In the genomic region with DNA sequence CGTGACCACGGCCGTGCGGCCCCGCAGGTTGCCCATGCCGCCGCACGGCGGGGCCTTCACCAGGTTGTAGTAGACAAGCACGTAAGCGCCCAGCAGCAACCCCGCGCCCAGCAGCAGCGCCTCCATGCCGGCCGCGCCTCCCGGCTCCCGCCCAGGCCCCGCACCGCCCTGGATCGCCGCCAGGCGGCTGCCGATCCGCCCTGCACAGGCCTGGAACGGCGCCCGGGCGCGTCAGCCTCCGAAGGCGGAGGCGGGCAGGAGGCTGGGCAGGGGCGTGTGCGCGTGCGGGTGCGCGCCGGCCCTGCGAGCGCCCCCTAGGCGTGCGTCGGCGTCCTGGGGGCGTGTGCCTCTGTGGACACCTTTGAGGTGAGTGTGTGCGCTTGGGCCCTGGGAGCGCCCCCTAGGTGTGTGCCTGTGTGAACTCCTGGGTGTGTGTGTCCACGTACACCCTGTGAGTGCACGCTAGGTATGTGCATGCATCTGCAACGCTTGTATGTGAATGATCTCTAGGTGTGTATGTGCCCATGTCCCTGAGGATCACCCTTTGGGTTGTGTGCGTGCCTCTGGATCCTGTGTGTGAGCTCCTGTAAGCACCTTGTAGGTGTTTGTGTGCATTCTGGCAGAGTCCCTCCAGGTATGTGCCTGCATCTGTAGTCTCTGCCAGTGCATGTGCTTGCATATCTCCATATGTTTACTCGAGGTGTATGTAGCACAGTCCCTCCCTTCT, we compare ENCODE assay signal across 1 cellular context.
TF ChIP-seq lines count a peak whose summit lies in the region.

A gene with protein sequence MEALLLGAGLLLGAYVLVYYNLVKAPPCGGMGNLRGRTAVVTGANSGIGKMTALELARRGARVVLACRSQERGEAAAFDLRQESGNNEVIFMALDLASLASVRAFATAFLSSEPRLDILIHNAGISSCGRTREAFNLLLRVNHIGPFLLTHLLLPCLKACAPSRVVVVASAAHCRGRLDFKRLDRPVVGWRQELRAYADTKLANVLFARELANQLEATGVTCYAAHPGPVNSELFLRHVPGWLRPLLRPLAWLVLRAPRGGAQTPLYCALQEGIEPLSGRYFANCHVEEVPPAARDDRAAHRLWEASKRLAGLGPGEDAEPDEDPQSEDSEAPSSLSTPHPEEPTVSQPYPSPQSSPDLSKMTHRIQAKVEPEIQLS (minus strand): TSS at position 261 of the 727 bp plus-strand sequence. CDS start 135 bp downstream, at position 126.

TF ChIP-seq in K562, 482 proteins besides CTCF, POLR2A, EP300 and RAD21 (continued from another document and continues in another):
- TF ChIP-seq ILF3 (IDR thresholded peaks at IDR 0.05; ENCODE audit: borderline replicate concordance): peak; percentile 92
- TF ChIP-seq NFE2 (IDR thresholded peaks at IDR 0.05; ENCODE audit: low read depth): peak; percentile 43
- no peak for TF ChIP-seq IRF9 (tag; IDR thresholded peaks at IDR 0.05)
- no peak for TF ChIP-seq HDAC2 (IDR thresholded peaks at IDR 0.05)
- peak; percentile 59; the same call in 1 of the 2 replicates for TF ChIP-seq EP400 (IDR thresholded peaks at IDR 0.05)
- 0 out of 2 replicates have a peak, but pooled peaks have one; percentile 20 for TF ChIP-seq RBM14 (IDR thresholded peaks at IDR 0.05; ENCODE audit: borderline replicate concordance, insufficient read depth, low read depth, low read length)
- TF ChIP-seq SMARCA5 (IDR thresholded peaks at IDR 0.05): peak; percentile 59; the same call in 1 of the 2 replicates
- TF ChIP-seq, protein P1, sequence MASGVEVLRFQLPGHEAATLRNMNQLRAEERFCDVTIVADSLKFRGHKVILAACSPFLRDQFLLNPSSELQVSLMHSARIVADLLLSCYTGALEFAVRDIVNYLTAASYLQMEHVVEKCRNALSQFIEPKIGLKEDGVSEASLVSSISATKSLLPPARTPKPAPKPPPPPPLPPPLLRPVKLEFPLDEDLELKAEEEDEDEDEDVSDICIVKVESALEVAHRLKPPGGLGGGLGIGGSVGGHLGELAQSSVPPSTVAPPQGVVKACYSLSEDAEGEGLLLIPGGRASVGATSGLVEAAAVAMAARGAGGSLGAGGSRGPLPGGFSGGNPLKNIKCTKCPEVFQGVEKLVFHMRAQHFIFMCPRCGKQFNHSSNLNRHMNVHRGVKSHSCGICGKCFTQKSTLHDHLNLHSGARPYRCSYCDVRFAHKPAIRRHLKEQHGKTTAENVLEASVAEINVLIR (CRISPR knock-in tag; IDR thresholded peaks at IDR 0.05): peak; percentile 71
- TF ChIP-seq ZNF785 (CRISPR knock-in tag; IDR thresholded peaks at IDR 0.05): no peak
- no peak; the same call in 1 of the 2 replicates for TF ChIP-seq MBD2 (IDR thresholded peaks at IDR 0.05; ENCODE audit: borderline replicate concordance, low read depth)
- no peak for TF ChIP-seq TOE1 (IDR thresholded peaks at IDR 0.05; ENCODE audit: borderline replicate concordance)
- no peak for TF ChIP-seq TOE1 (CRISPR knock-in tag; IDR thresholded peaks at IDR 0.05; ENCODE audit: borderline replicate concordance, low read depth)
- TF ChIP-seq GTF2A2 (tag; IDR thresholded peaks at IDR 0.05): no peak
- TF ChIP-seq, protein P2, sequence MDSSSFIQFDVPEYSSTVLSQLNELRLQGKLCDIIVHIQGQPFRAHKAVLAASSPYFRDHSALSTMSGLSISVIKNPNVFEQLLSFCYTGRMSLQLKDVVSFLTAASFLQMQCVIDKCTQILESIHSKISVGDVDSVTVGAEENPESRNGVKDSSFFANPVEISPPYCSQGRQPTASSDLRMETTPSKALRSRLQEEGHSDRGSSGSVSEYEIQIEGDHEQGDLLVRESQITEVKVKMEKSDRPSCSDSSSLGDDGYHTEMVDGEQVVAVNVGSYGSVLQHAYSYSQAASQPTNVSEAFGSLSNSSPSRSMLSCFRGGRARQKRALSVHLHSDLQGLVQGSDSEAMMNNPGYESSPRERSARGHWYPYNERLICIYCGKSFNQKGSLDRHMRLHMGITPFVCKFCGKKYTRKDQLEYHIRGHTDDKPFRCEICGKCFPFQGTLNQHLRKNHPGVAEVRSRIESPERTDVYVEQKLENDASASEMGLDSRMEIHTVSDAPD (CRISPR knock-in tag; IDR thresholded peaks at IDR 0.05): 0 out of 2 replicates have a peak, but pooled peaks have one; percentile 23
- no peak for TF ChIP-seq ZNF551 (CRISPR knock-in tag; IDR thresholded peaks at IDR 0.05)
- no peak for TF ChIP-seq MAFG (tag; conservative IDR thresholded peaks at IDR 0.05)
- TF ChIP-seq ZNF3 (CRISPR knock-in tag; IDR thresholded peaks at IDR 0.05): no peak
- no peak for TF ChIP-seq NR2F6 (CRISPR knock-in tag; IDR thresholded peaks at IDR 0.05)
- TF ChIP-seq XRCC5 (IDR thresholded peaks at IDR 0.05; ENCODE audit: low read depth, low read length): peak; percentile 98
- no peak for TF ChIP-seq BACH1 (tag; IDR thresholded peaks at IDR 0.05)
- TF ChIP-seq ZNF217 (CRISPR knock-in tag; IDR thresholded peaks at IDR 0.05): no peak
- no peak for TF ChIP-seq HINFP (tag; conservative IDR thresholded peaks at IDR 0.05; ENCODE audit: low read depth)
- TF ChIP-seq, protein P3, sequence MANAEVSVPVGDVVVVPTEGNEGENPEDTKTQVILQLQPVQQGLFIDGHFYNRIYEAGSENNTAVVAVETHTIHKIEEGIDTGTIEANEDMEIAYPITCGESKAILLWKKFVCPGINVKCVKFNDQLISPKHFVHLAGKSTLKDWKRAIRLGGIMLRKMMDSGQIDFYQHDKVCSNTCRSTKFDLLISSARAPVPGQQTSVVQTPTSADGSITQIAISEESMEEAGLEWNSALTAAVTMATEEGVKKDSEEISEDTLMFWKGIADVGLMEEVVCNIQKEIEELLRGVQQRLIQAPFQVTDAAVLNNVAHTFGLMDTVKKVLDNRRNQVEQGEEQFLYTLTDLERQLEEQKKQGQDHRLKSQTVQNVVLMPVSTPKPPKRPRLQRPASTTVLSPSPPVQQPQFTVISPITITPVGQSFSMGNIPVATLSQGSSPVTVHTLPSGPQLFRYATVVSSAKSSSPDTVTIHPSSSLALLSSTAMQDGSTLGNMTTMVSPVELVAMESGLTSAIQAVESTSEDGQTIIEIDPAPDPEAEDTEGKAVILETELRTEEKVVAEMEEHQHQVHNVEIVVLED (CRISPR knock-in tag; IDR thresholded peaks at IDR 0.05): peak; percentile 97
- TF ChIP-seq ZNF398 (CRISPR knock-in tag; IDR thresholded peaks at IDR 0.05): no peak
- TF ChIP-seq THRA (IDR thresholded peaks at IDR 0.05): no peak
- no peak for TF ChIP-seq ETV6 (IDR thresholded peaks at IDR 0.05; ENCODE audit: borderline replicate concordance in 1 of 2, low read depth in 2 of 2, low read length in 1 of 2)
- no peak for TF ChIP-seq ETV6 (CRISPR knock-in tag; IDR thresholded peaks at IDR 0.05; ENCODE audit: borderline replicate concordance)
- TF ChIP-seq, protein P4, sequence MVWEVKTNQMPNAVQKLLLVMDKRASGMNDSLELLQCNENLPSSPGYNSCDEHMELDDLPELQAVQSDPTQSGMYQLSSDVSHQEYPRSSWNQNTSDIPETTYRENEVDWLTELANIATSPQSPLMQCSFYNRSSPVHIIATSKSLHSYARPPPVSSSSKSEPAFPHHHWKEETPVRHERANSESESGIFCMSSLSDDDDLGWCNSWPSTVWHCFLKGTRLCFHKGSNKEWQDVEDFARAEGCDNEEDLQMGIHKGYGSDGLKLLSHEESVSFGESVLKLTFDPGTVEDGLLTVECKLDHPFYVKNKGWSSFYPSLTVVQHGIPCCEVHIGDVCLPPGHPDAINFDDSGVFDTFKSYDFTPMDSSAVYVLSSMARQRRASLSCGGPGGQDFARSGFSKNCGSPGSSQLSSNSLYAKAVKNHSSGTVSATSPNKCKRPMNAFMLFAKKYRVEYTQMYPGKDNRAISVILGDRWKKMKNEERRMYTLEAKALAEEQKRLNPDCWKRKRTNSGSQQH (CRISPR knock-in tag; IDR thresholded peaks at IDR 0.05): no peak
- TF ChIP-seq HNRNPK (IDR thresholded peaks at IDR 0.05; ENCODE audit: low read depth, low read length, poor library complexity, severe bottlenecking): no peak
- no peak for TF ChIP-seq ZNF175 (CRISPR knock-in tag; IDR thresholded peaks at IDR 0.05; ENCODE audit: low read depth)
- no peak for TF ChIP-seq PHTF2 (CRISPR knock-in tag; IDR thresholded peaks at IDR 0.05)
- no peak for TF ChIP-seq BMI1 (IDR thresholded peaks at IDR 0.05; ENCODE audit: low read length)
- no peak for TF ChIP-seq ZFP91 (CRISPR knock-in tag; IDR thresholded peaks at IDR 0.05)
- TF ChIP-seq PURB (CRISPR knock-in tag; IDR thresholded peaks at IDR 0.05; ENCODE audit: low read depth): no peak
